Comparison of ENCODE assay signal across 1 cellular context in the genomic region with DNA sequence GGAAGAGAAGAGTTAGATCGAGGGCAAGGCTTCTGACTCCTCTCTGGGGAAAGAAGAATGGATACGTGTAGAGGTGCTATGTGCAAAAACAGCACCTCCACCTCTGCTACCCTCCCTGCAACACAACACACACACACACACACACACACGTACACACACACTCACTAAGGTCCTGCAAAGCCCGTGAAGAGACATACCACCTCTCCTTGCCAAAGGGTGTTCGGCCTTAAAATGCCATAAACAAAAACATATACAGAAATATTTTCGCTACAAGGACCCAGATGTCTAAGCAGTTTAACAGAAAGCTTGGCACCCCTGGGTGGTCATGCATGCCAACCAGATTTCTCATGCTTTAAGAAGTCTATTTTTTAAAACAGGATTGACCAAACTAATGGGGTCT.
TF ChIP-seq lines count a peak whose summit lies in the region.

No MANE protein-coding gene starts in this region.

TF ChIP-seq in WTC11, 78 proteins besides CTCF, POLR2A, EP300 and RAD21 (continued from another document):
- TF ChIP-seq RORB (CRISPR knock-in tag; IDR thresholded peaks at IDR 0.05) (no peak), TEAD4 (CRISPR knock-in tag; IDR thresholded peaks at IDR 0.05) (no peak), SP1 (CRISPR knock-in tag; conservative IDR thresholded peaks at IDR 0.05) (no peak), AFF4 (CRISPR knock-in tag; IDR thresholded peaks at IDR 0.05; ENCODE audit: borderline replicate concordance) (no peak), MLX (CRISPR knock-in tag; IDR thresholded peaks at IDR 0.05) (no peak), PRRX2 (CRISPR knock-in tag; IDR thresholded peaks at IDR 0.05) (no peak), SMAD4 (CRISPR knock-in tag; IDR thresholded peaks at IDR 0.05) (no peak), ERG (CRISPR knock-in tag; IDR thresholded peaks at IDR 0.05) (no peak)
- TF ChIP-seq, protein P1, sequence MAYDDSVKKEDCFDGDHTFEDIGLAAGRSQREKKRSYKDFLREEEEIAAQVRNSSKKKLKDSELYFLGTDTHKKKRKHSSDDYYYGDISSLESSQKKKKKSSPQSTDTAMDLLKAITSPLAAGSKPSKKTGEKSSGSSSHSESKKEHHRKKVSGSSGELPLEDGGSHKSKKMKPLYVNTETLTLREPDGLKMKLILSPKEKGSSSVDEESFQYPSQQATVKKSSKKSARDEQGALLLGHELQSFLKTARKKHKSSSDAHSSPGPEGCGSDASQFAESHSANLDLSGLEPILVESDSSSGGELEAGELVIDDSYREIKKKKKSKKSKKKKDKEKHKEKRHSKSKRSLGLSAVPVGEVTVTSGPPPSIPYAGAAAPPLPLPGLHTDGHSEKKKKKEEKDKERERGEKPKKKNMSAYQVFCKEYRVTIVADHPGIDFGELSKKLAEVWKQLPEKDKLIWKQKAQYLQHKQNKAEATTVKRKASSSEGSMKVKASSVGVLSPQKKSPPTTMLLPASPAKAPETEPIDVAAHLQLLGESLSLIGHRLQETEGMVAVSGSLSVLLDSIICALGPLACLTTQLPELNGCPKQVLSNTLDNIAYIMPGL (CRISPR knock-in tag; IDR thresholded peaks at IDR 0.05) = no peak
